In genomic region chr12:56145218-56145617, GRCh38 we compare ENCODE assay signal across 21 cellular contexts. TPM values are rescaled to one million over a fixed set of nuclear protein-coding genes. Genes with fewer than 3 reads are reported as not detected.
DNase-seq lines count a peak whose midpoint lies in the region; ATAC-seq and TF ChIP-seq lines count a peak whose summit lies in the region.
"Had no signal": no experiment of that assay in that cellular context is flagged by ENCODE, and none has a peak within 500 bp of the region (broad histone marks: within the 10 kb centered on the region; RNA-seq: fewer than 3 reads in every experiment).

No MANE protein-coding gene starts in this region.

- CTCF ChIA-PET in CD4-positive, alpha-beta T cell (lab: Charles Lee): interaction anchor here (0.9 to 2.0 kb wide), 2 partner anchors 19 to 77 kb away, joined by 3 to 10 read pairs; no protein-coding TSS in a partner anchor

- peak overlapping the region; percentile 42 for H3K27ac Mint-ChIP-seq in CD4-positive, alpha-beta T cell
- H3K27ac Mint-ChIP-seq in endothelial cell (ENCODE audit: unreplicated experiment): no peak overlapping the region
- H3K27ac Mint-ChIP-seq: HFFc6 had no signal

- in situ Hi-C loops in gastrocnemius medialis (cut with MboI; ENCODE audit: low sequenced_read_pairs in 4 of 4): no loop called here

- H3K4me3 ChIP-seq in heart left ventricle: no peak overlapping the region
- no peak overlapping the region for H3K4me3 ChIP-seq in gastrocnemius medialis
- no peak overlapping the region for H3K4me3 ChIP-seq in esophagus squamous epithelium
- H3K4me3 ChIP-seq: PC-9, SJCRH30 had no signal

- ATAC-seq in heart left ventricle: no peak
- ATAC-seq in CD4-positive, alpha-beta T cell (ENCODE audit: poor library complexity): no peak
- ATAC-seq in gastrocnemius medialis: no peak

- peaks cover 56% of the 10 kb centered on the region for H3K36me3 Mint-ChIP-seq in CD4-positive, alpha-beta T cell (ENCODE audit: low read depth)
- H3K36me3 Mint-ChIP-seq in endothelial cell (ENCODE audit: low read depth, unreplicated experiment): peaks cover 43% of the 10 kb centered on the region

- H3K4me1 Mint-ChIP-seq in CD4-positive, alpha-beta T cell (ENCODE audit: low read depth): peaks cover 38% of the 10 kb centered on the region
- H3K4me1 Mint-ChIP-seq in endothelial cell (ENCODE audit: unreplicated experiment): peaks cover 52% of the 10 kb centered on the region

- H3K4me3 Mint-ChIP-seq in CD4-positive, alpha-beta T cell: no peak overlapping the region
- peak overlapping the region; percentile 47 for H3K4me3 Mint-ChIP-seq in endothelial cell (ENCODE audit: unreplicated experiment)
- H3K4me3 Mint-ChIP-seq: CD14-positive monocyte, HFFc6 had no signal

- intact Hi-C loops in heart left ventricle (cut with DNase I) (no loop called here), cardiac septum (cut with DNase I) (no loop called here), gastrocnemius medialis (cut with DNase I; ENCODE audit: low total_unique reads) (no loop called here), esophagus squamous epithelium (cut with DNase I) (no loop called here)
- intact Hi-C loops in CD4-positive, alpha-beta T cell (cut with DNase I, micrococcal nuclease): no loop called here

- WGBS in heart left ventricle, 4 donors: 87 to 95% (median 91%) methylated on average over 3 of the region's 3 CpGs
- WGBS in esophagus squamous epithelium, 2 donors: 83 to 87% methylated on average over 3 of the region's 3 CpGs

- TF ChIP-seq POLR2A in heart left ventricle (IDR thresholded peaks at IDR 0.05) (no peak), gastrocnemius medialis (IDR thresholded peaks at IDR 0.05) (no peak), esophagus squamous epithelium (IDR thresholded peaks at IDR 0.05) (no peak)

- H3K9me3 Mint-ChIP-seq in CD4-positive, alpha-beta T cell: no peaks in the 10 kb centered on the region
- no peaks in the 10 kb centered on the region for H3K9me3 Mint-ChIP-seq in endothelial cell (ENCODE audit: unreplicated experiment)
- H3K9me3 Mint-ChIP-seq: HFFc6 had no signal

- H3K9me3 ChIP-seq in heart left ventricle (peaks cover 0 to 3% (median 0%) of the 10 kb centered on the region in 12 donors), gastrocnemius medialis (no peaks in the 10 kb centered on the region), esophagus squamous epithelium (no peaks in the 10 kb centered on the region)
- H3K9me3 ChIP-seq in CD4-positive, alpha-beta T cell (ENCODE audit: control insufficient read depth, low read length): no peaks in the 10 kb centered on the region
- H3K9me3 ChIP-seq: Caco-2, SJCRH30 had no signal

- no peaks in the 10 kb centered on the region for H3K27me3 Mint-ChIP-seq in CD4-positive, alpha-beta T cell
- H3K27me3 Mint-ChIP-seq in endothelial cell (ENCODE audit: unreplicated experiment): peaks cover 8% of the 10 kb centered on the region

- H3K4me1 ChIP-seq in heart left ventricle (peaks cover 3 to 46% (median 18%) of the 10 kb centered on the region in 12 donors), gastrocnemius medialis (peaks cover 0 to 11% of the 10 kb centered on the region in 2 donors), esophagus squamous epithelium (peaks cover 0 to 47% (median 9%) of the 10 kb centered on the region in 3 donors)
- H3K4me1 ChIP-seq: Caco-2 had no signal

- DNase-seq in heart left ventricle: peak in 1 of 5 donors; percentile 0
- DNase-seq in cardiac septum (ENCODE audit: low spot score): no peak
- DNase-seq in CD4-positive, alpha-beta T cell: no peak
- no peak for DNase-seq in endothelial cell (ENCODE audit: low spot score)
- DNase-seq in gastrocnemius medialis: no peak
- DNase-seq in NCI-H748 treated with DMSO at 0.1 percent for 48 hours (lab: John Stamatoyannopoulos, UW): no peak
- no peak for DNase-seq in NCI-H187 (lab: John Stamatoyannopoulos, UW)
- no peak for DNase-seq in esophagus squamous epithelium (lab: John Stamatoyannopoulos, UW)
- DNase-seq: AML-193, Caco-2, GDM1, H7, HFFc6, NCI-H1436, NCI-H2029, NCI-H345, NCI-H524 treated with DMSO at 0.1 percent for 48 hours, SJCRH30 had no signal

- POLR2A ChIA-PET in CD4-positive, alpha-beta T cell (lab: Charles Lee): interaction anchor here (1.1 to 2.0 kb wide), 2 partner anchors 17 to 18 kb away, joined by 3 to 10 read pairs; partner anchors contain the start of gene ESYT1

- TF ChIP-seq CTCF in heart left ventricle (IDR thresholded peaks at IDR 0.05) (no peak), endothelial cell (IDR thresholded peaks at IDR 0.05; ENCODE audit: unreplicated experiment) (no peak), gastrocnemius medialis (IDR thresholded peaks at IDR 0.05 in 4 of 5, conservative IDR thresholded peaks at IDR 0.05 in 1 of 5) (no peak), esophagus squamous epithelium (IDR thresholded peaks at IDR 0.05) (no peak)
- TF ChIP-seq CTCF in CD4-positive, alpha-beta T cell (IDR thresholded peaks at IDR 0.05): no peak

- H3K27ac ChIP-seq in heart left ventricle (peak overlapping the region in 9 of 12 donors; percentile 61 to 84 (median 80)), gastrocnemius medialis (peak overlapping the region; percentile 65 to 82 (median 77)), esophagus squamous epithelium (peak overlapping the region in 1 of 4 donors; percentile 25)
- H3K27ac ChIP-seq in CD4-positive, alpha-beta T cell (ENCODE audit: low read depth, low read length): no peak overlapping the region
- H3K27ac ChIP-seq: PC-9, RWPE1, SJCRH30 had no signal

- H3K27me3 ChIP-seq in heart left ventricle (no peaks in the 10 kb centered on the region), gastrocnemius medialis (no peaks in the 10 kb centered on the region), esophagus squamous epithelium (no peaks in the 10 kb centered on the region)
- no peaks in the 10 kb centered on the region for H3K27me3 ChIP-seq in CD4-positive, alpha-beta T cell (ENCODE audit: control insufficient read depth, insufficient read depth, low read length)
- H3K27me3 ChIP-seq: SJCRH30 had no signal

- H3K36me3 ChIP-seq in heart left ventricle (peaks cover 0 to 62% (median 49%) of the 10 kb centered on the region in 9 donors), gastrocnemius medialis (peaks cover 0 to 46% of the 10 kb centered on the region in 2 donors), esophagus squamous epithelium (peaks cover 13 to 51% (median 21%) of the 10 kb centered on the region in 3 donors)

RNA-seq across cellular contexts. Expression of gene MYL6B, which starts 7.2 kb away (rescaled TPM):
- total RNA-seq in heart left ventricle: 10 to 100 TPM; 30.1 to 55.2 (median 41.1) TPM
- 10 to 100 TPM; 27.5 to 65.9 TPM for polyA plus RNA-seq in heart left ventricle
- total RNA-seq in cardiac septum: 37.6 TPM
- total RNA-seq in CD4-positive, alpha-beta T cell: 1 to 10 TPM; 6.2 to 6.4 TPM
- total RNA-seq in endothelial cell (ENCODE audit: unreplicated experiment): 170 TPM
- total RNA-seq in gastrocnemius medialis: 100 to 1,000 TPM; 159 to 334 (median 198) TPM
- total RNA-seq in esophagus squamous epithelium: 10 to 100 TPM; 26.3 to 51.0 (median 37.8) TPM

RNA-seq across cellular contexts. Expression of gene MYL6, which starts 12.9 kb away (rescaled TPM):
- total RNA-seq in heart left ventricle: 100 to 1,000 TPM; 355 to 949 (median 613) TPM
- 1,000 to 10,000 TPM in 1 of 2 donors, 100 to 1,000 TPM in 1; 745 to 1,383 TPM for polyA plus RNA-seq in heart left ventricle
- 792 TPM for total RNA-seq in cardiac septum
- 100 to 1,000 TPM; 670 to 673 TPM for total RNA-seq in CD4-positive, alpha-beta T cell
- total RNA-seq in endothelial cell (ENCODE audit: unreplicated experiment): 2,481 TPM
- total RNA-seq in gastrocnemius medialis: 100 to 1,000 TPM; 159 to 324 (median 202) TPM
- 1,000 to 10,000 TPM; 1,011 to 2,279 (median 1,490) TPM for total RNA-seq in esophagus squamous epithelium

RNA-seq across cellular contexts. Expression of gene ESYT1, which starts 17.2 kb away (rescaled TPM):
- total RNA-seq in heart left ventricle: 10 to 100 TPM; 26.8 to 81.1 (median 43.4) TPM
- 10 to 100 TPM; 17.0 to 67.3 TPM for polyA plus RNA-seq in heart left ventricle
- 36.2 TPM for total RNA-seq in cardiac septum
- 10 to 100 TPM; 88.5 to 90.3 TPM for total RNA-seq in CD4-positive, alpha-beta T cell
- total RNA-seq in endothelial cell (ENCODE audit: unreplicated experiment): 302 TPM
- total RNA-seq in gastrocnemius medialis: 10 to 100 TPM; 45.9 to 77.7 (median 62.1) TPM
- total RNA-seq in esophagus squamous epithelium: 10 to 100 TPM; 42.6 to 70.8 (median 62.5) TPM

RNA-seq across cellular contexts. Expression of gene ZC3H10, which starts 27.2 kb away (rescaled TPM):
- total RNA-seq in heart left ventricle (1 to 10 TPM; 2.7 to 6.4 (median 4.9) TPM), cardiac septum (6.0 TPM), endothelial cell (ENCODE audit: unreplicated experiment) (10.4 TPM), gastrocnemius medialis (1 to 10 TPM; 3.1 to 9.1 (median 3.7) TPM), esophagus squamous epithelium (1 to 10 TPM; 1.5 to 3.8 (median 2.3) TPM)
- 1 to 10 TPM; 3.5 to 3.9 TPM for polyA plus RNA-seq in heart left ventricle
- total RNA-seq in CD4-positive, alpha-beta T cell: 1 to 10 TPM; 6.3 to 8.9 TPM

RNA-seq across cellular contexts. Expression of gene RPL41, which starts 28.8 kb away (rescaled TPM):
- total RNA-seq in heart left ventricle (1,000 to 10,000 TPM in 8 of 9 donors, 100 to 1,000 TPM in 1; 533 to 2,381 (median 1,999) TPM), cardiac septum (1,517 TPM), endothelial cell (ENCODE audit: unreplicated experiment) (3,242 TPM), gastrocnemius medialis (1,000 to 10,000 TPM; 1,323 to 2,217 (median 1,977) TPM), esophagus squamous epithelium (1,000 to 10,000 TPM in 3 of 4 donors, 100 to 1,000 TPM in 1; 966 to 4,641 (median 3,066) TPM)
- polyA plus RNA-seq in heart left ventricle: 1,000 to 10,000 TPM in 1 of 2 donors, 100 to 1,000 TPM in 1; 752 to 4,466 TPM
- total RNA-seq in CD4-positive, alpha-beta T cell: 1,000 to 10,000 TPM; 5,865 to 5,989 TPM
